Comparison of ENCODE assay signal across 12 cellular contexts in the genomic region with DNA sequence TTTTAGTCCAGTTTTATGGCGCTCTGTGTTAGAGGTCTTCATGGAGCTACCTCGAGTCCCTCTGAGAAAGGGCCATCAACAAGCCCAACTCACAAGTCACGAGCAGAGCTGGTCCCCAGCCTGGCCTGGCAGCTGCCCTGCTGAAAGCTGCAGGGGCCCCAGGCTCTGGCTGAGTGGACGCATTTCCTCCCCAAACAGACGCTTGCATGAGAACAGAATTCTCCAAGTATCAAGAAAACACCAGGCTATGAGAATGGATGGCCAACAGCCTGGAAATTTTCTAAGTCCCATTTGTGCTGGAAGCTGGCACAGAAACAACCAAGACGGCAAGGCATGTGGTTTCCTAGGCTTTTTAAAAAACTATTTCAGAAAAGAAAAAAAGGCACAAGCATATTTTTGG.
DNase-seq lines count a peak whose midpoint lies in the region; ATAC-seq and TF ChIP-seq lines count a peak whose summit lies in the region.
"Had no signal": no experiment of that assay in that cellular context is flagged by ENCODE, and none has a peak within 500 bp of the region (broad histone marks: within the 10 kb centered on the region; RNA-seq: fewer than 3 reads in every experiment).

No MANE protein-coding gene starts in this region.

- H3K27me3 Mint-ChIP-seq in activated CD4-positive, alpha-beta T cell treated with anti-CD3 and anti-CD28 coated beads, Interleukin-2, amount 10 ng/mL, durations not matched to agents 24 days and 14 days = peaks cover 9% of the 10 kb centered on the region

- no peak overlapping the region for H3K4me2 ChIP-seq in OCI-LY7 (ENCODE audit: low read length)

- peaks cover 55 to 77% (median 73%) of the 10 kb centered on the region in 4 donors for H3K4me1 ChIP-seq in stomach
- H3K4me1 ChIP-seq in OCI-LY7 (ENCODE audit: insufficient read depth, low read length, poor library complexity, severe bottlenecking) = peaks cover 18% of the 10 kb centered on the region

- no peak for TF ChIP-seq POLR2A in stomach (IDR thresholded peaks at IDR 0.05)

- no peak overlapping the region for H3K27ac Mint-ChIP-seq in activated CD4-positive, alpha-beta T cell treated with anti-CD3 and anti-CD28 coated beads, Interleukin-2, amount 10 ng/mL, durations not matched to agents 24 days and 14 days

- 62 to 84% (median 74%) methylated on average over 6 of the region's 6 CpGs for WGBS in stomach, 5 donors

- no peaks in the 10 kb centered on the region for H3K9me2 ChIP-seq in OCI-LY7 (ENCODE audit: insufficient read depth, low read length)

- ATAC-seq in GM18858 (IDR thresholded peaks at IDR 0.05; ENCODE audit: unreplicated experiment) = no peak

- no TSS peak for BruUV-seq in OCI-LY7 (replicated peaks; lab: Mats Ljungman, UMichigan)

- no peaks in the 10 kb centered on the region for H4K20me1 ChIP-seq in OCI-LY7 (ENCODE audit: insufficient read depth, low read length)

- H3K4me3 ChIP-seq in stomach = no peak overlapping the region
- no peak overlapping the region for H3K4me3 ChIP-seq in OCI-LY7 (ENCODE audit: low read depth, low read length, poor library complexity, severe bottlenecking)

- H3K27ac ChIP-seq in caudate nucleus (ENCODE audit: low read depth, low read length) = peak overlapping the region; percentile 89
- peak overlapping the region; percentile 88 for H3K27ac ChIP-seq in layer of hippocampus (ENCODE audit: low read depth, low read length)
- H3K27ac ChIP-seq in stomach = peak overlapping the region in 3 of 5 donors; percentile 2 to 74 (median 25)
- H3K27ac ChIP-seq in OCI-LY7 (ENCODE audit: low read depth, low read length, poor library complexity, severe bottlenecking) = no peak overlapping the region

- no peak overlapping the region for H3K4me3 Mint-ChIP-seq in activated CD4-positive, alpha-beta T cell treated with anti-CD3 and anti-CD28 coated beads, Interleukin-2, amount 10 ng/mL, durations not matched to agents 24 days and 14 days

- in situ Hi-C loops in G401 (cut with HindIII; ENCODE audit: low sequenced_read_pairs) = no loop called here

- no peak overlapping the region for H2AFZ ChIP-seq in OCI-LY7 (ENCODE audit: low read length)

- no peaks in the 10 kb centered on the region for H3K27me3 ChIP-seq in layer of hippocampus (ENCODE audit: control insufficient read depth, insufficient read depth, low read length)
- H3K27me3 ChIP-seq in stomach = no peaks in the 10 kb centered on the region

- H3K9me3 ChIP-seq in stomach (no peaks in the 10 kb centered on the region), OCI-LY7 (ENCODE audit: low read length) (no peaks in the 10 kb centered on the region)

- H3K4me1 Mint-ChIP-seq in activated CD4-positive, alpha-beta T cell treated with anti-CD3 and anti-CD28 coated beads, Interleukin-2, amount 10 ng/mL, durations not matched to agents 24 days and 14 days = peaks cover 24% of the 10 kb centered on the region

- H3K36me3 ChIP-seq in stomach (no peaks in the 10 kb centered on the region), OCI-LY7 (ENCODE audit: insufficient read depth, low read length) (peaks cover 20% of the 10 kb centered on the region)

- peaks cover 7% of the 10 kb centered on the region; the same call in 1 of the 2 replicates for H3K79me2 ChIP-seq in OCI-LY7 (ENCODE audit: insufficient read depth, low read depth, low read length)

- peaks cover under 1% of the 10 kb centered on the region for H3K9me3 Mint-ChIP-seq in activated CD4-positive, alpha-beta T cell treated with anti-CD3 and anti-CD28 coated beads, Interleukin-2, amount 10 ng/mL, durations not matched to agents 24 days and 14 days

- TF ChIP-seq EP300 in stomach (IDR thresholded peaks at IDR 0.05) = no peak

- H3K36me3 Mint-ChIP-seq in activated CD4-positive, alpha-beta T cell treated with anti-CD3 and anti-CD28 coated beads, Interleukin-2, amount 10 ng/mL, durations not matched to agents 24 days and 14 days (ENCODE audit: low read depth) = peaks cover 18% of the 10 kb centered on the region

- intact Hi-C loops in stomach (cut with DNase I; ENCODE audit: low total_unique reads) = no loop called here
- intact Hi-C loops in OCI-LY7 (cut with micrococcal nuclease; ENCODE audit: unreplicated experiment) = loop anchor here (10.0 kb wide), 1 partner anchor 195 kb away; no protein-coding TSS in a partner anchor
- intact Hi-C loops in activated CD4-positive, alpha-beta T cell treated with anti-CD3 and anti-CD28 coated beads, Interleukin-2, amount 10 ng/mL, durations not matched to agents 24 days and 14 days (cut with micrococcal nuclease) = loop anchor here (10.0 kb wide), 1 partner anchor 435 kb away; no protein-coding TSS in a partner anchor

- CTCF ChIA-PET in OCI-LY7 (lab: Charles Lee; ENCODE audit: unreplicated experiment) = interaction anchor here (0.8 kb wide), 1 partner anchor 112 kb away, joined by 4 read pairs; no protein-coding TSS in a partner anchor

- peak; percentile 69 for DNase-seq in G401 (ENCODE audit: low spot score)
- DNase-seq in caudate nucleus (lab: John Stamatoyannopoulos, UW) = peak in 49 of 61 donors; percentile 25 to 87 (median 61)
- DNase-seq in stomach = no peak
- no peak for DNase-seq in MV-4-11 (lab: John Stamatoyannopoulos, UW)
- DNase-seq in OCI-LY7 (ENCODE audit: low spot score) = no peak
- no peak for DNase-seq in activated CD4-positive, alpha-beta T cell treated with anti-CD3 and anti-CD28 coated beads, Interleukin-2, amount 10 ng/mL, durations not matched to agents 24 days and 14 days
- DNase-seq: activated CD8-positive, alpha-beta memory T cell treated with anti-CD3 and anti-CD28 coated beads for 24 hours; NCI-H1417; NCI-H82; SW 1271 had no signal

- TF ChIP-seq CTCF in stomach (IDR thresholded peaks at IDR 0.05) = no peak
- no peak for TF ChIP-seq CTCF in OCI-LY7 (conservative IDR thresholded peaks at IDR 0.05; ENCODE audit: low read length)

- POLR2A ChIA-PET in OCI-LY7 (lab: Charles Lee) = no interaction called here

Comparison
In these comparisons a context has a peak if more than half of its experiments do, and no peak if none do; other contexts are left out.
1. DNase-seq: peak in G401 (single experiment) and caudate nucleus (49 of 61); none in stomach (single experiment), MV-4-11 (single experiment), OCI-LY7 (single experiment) and activated CD4-positive, alpha-beta T cell treated with anti-CD3 and anti-CD28 coated beads, Interleukin-2, amount 10 ng/mL, durations not matched to agents 24 days and 14 days (single experiment).